In the genomic region with DNA sequence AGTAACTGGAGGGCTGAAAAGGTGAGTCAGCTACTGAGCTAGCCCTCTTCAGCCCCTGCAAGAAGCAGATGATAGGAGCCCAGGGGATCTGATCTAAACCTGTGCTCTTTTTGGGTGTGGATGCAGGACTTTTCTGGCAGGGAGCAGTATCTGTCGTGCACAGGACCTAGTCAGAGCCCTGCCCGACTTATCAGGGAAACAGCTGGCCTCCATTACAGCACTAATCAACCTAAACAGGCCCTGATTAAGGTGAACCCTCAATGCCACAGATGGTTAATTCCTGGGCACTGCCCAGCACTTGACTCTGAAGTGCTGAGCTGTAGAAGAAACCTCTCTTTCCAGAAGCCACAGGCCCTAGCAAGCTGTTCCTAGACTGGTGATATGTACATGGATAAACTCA, we compare ENCODE assay signal across 18 cellular contexts.
"Had no signal": no experiment of that assay in that cellular context is flagged by ENCODE, and none has a peak within 500 bp of the region (broad histone marks: within the 10 kb centered on the region; RNA-seq: fewer than 3 reads in every experiment).

No MANE protein-coding gene starts in this region.

- H3K27ac Mint-ChIP-seq: natural killer cell; stimulated activated naive B cell treated with anti-CD40 and anti-IgM and Interleukin-4, amounts not matched to agents 10 μg/mL and 1 μg/mL and 100 μg/mL, for 72 hours; stimulated activated naive CD8-positive, alpha-beta T cell treated with anti-CD3 and anti-CD28 coated beads, Interleukin-15, amount 100 ng/mL, for 72 hours had no signal

- H3K4me3 Mint-ChIP-seq: natural killer cell; neural crest cell; stimulated activated naive B cell treated with anti-CD40 and anti-IgM and Interleukin-4, amounts not matched to agents 10 μg/mL and 1 μg/mL and 100 μg/mL, for 72 hours; stimulated activated naive CD8-positive, alpha-beta T cell treated with anti-CD3 and anti-CD28 coated beads, Interleukin-15, amount 100 ng/mL, for 72 hours had no signal

- H3K36me3 Mint-ChIP-seq: natural killer cell; stimulated activated naive B cell treated with anti-CD40 and anti-IgM and Interleukin-4, amounts not matched to agents 10 μg/mL and 1 μg/mL and 100 μg/mL, for 72 hours had no signal

- H3K27me3 Mint-ChIP-seq: stimulated activated naive B cell treated with anti-CD40 and anti-IgM and Interleukin-4, amounts not matched to agents 10 μg/mL and 1 μg/mL and 100 μg/mL, for 72 hours; stimulated activated naive CD8-positive, alpha-beta T cell treated with anti-CD3 and anti-CD28 coated beads, Interleukin-15, amount 100 ng/mL, for 72 hours had no signal

- H3K9me3 Mint-ChIP-seq: natural killer cell; neural crest cell; stimulated activated naive CD8-positive, alpha-beta T cell treated with anti-CD3 and anti-CD28 coated beads, Interleukin-15, amount 100 ng/mL, for 72 hours had no signal

- DNase-seq: cortex of kidney; dorsolateral prefrontal cortex; effector CD8-positive, alpha-beta T cell; gastrocnemius medialis; heart right ventricle; islet precursor cell; mammary epithelial cell; natural killer cell; nucleus accumbens; ovary; sigmoid colon; stimulated activated CD4-positive, alpha-beta T cell treated with anti-CD3 and anti-CD28 coated beads, Interleukin-2, amount 100 ng/mL, for 24 hours; stimulated activated CD4-positive, alpha-beta T cell treated with anti-CD3 and anti-CD28 coated beads, Interleukin-4, amount 100 ng/mL, for 4 hours; stimulated activated naive B cell treated with anti-CD40 and anti-IgM and Interleukin-4, amounts not matched to agents 10 μg/mL and 1 μg/mL and 100 μg/mL, for 72 hours; stimulated activated naive CD8-positive, alpha-beta T cell treated with anti-CD3 and anti-CD28 coated beads, Interleukin-15, amount 100 ng/mL, for 72 hours; testis; transverse colon had no signal

- H3K4me1 Mint-ChIP-seq: natural killer cell; stimulated activated naive B cell treated with anti-CD40 and anti-IgM and Interleukin-4, amounts not matched to agents 10 μg/mL and 1 μg/mL and 100 μg/mL, for 72 hours; stimulated activated naive CD8-positive, alpha-beta T cell treated with anti-CD3 and anti-CD28 coated beads, Interleukin-15, amount 100 ng/mL, for 72 hours had no signal
